ENCODE assay signal across 8 cellular contexts in genomic region chr10:61751599-61751998, GRCh38.
DNase-seq lines count a peak whose midpoint lies in the region; ATAC-seq and TF ChIP-seq lines count a peak whose summit lies in the region.

No MANE protein-coding gene starts in this region.

- H3K4me1 Mint-ChIP-seq in activated CD4-positive, alpha-beta memory T cell treated with anti-CD3 and anti-CD28 coated beads for 36 hours (ENCODE audit: low read depth), result peaks cover 24% of the 10 kb centered on the region
- peaks cover 63% of the 10 kb centered on the region for H3K4me1 Mint-ChIP-seq in osteocyte (ENCODE audit: unreplicated experiment)

- no peaks in the 10 kb centered on the region for H3K27me3 Mint-ChIP-seq in activated CD4-positive, alpha-beta memory T cell treated with anti-CD3 and anti-CD28 coated beads for 36 hours
- no peaks in the 10 kb centered on the region for H3K27me3 Mint-ChIP-seq in osteocyte (ENCODE audit: unreplicated experiment)

- POLR2A ChIA-PET in activated CD4-positive, alpha-beta memory T cell treated with anti-CD3 and anti-CD28 coated beads for 36 hours (lab: Charles Lee), result interaction anchor here (1.1 to 1.7 kb wide), 4 partner anchors 33 to 151 kb away, joined by 3 to 4 read pairs (median 4); no protein-coding TSS in a partner anchor

- CTCF ChIA-PET in activated CD4-positive, alpha-beta memory T cell treated with anti-CD3 and anti-CD28 coated beads for 36 hours (lab: Charles Lee), result interaction anchor here (0.6 to 4.3 kb wide), 33 partner anchors 10 to 611 kb away, joined by 3 to 46 read pairs (median 4); partner anchors contain the start of gene ARID5B

- intact Hi-C loops in activated CD4-positive, alpha-beta memory T cell treated with anti-CD3 and anti-CD28 coated beads for 36 hours (cut with micrococcal nuclease), result loop anchor here (1.0 to 10.0 kb wide), 8 partner anchors 34 to 937 kb away; no protein-coding TSS in a partner anchor

- peak overlapping the region; percentile 52 for H3K27ac Mint-ChIP-seq in activated CD4-positive, alpha-beta memory T cell treated with anti-CD3 and anti-CD28 coated beads for 36 hours
- peak overlapping the region; percentile 83 for H3K27ac Mint-ChIP-seq in osteocyte (ENCODE audit: unreplicated experiment)

- H3K36me3 Mint-ChIP-seq in activated CD4-positive, alpha-beta memory T cell treated with anti-CD3 and anti-CD28 coated beads for 36 hours, result no peaks in the 10 kb centered on the region
- H3K36me3 Mint-ChIP-seq in osteocyte (ENCODE audit: unreplicated experiment), result no peaks in the 10 kb centered on the region

- H3K4me3 Mint-ChIP-seq in activated CD4-positive, alpha-beta memory T cell treated with anti-CD3 and anti-CD28 coated beads for 36 hours, result no peak overlapping the region
- no peak overlapping the region for H3K4me3 Mint-ChIP-seq in osteocyte (ENCODE audit: unreplicated experiment)

- no peaks in the 10 kb centered on the region for H3K9me3 Mint-ChIP-seq in activated CD4-positive, alpha-beta memory T cell treated with anti-CD3 and anti-CD28 coated beads for 36 hours
- H3K9me3 Mint-ChIP-seq in osteocyte (ENCODE audit: unreplicated experiment), result no peaks in the 10 kb centered on the region

- no peak for DNase-seq in activated CD4-positive, alpha-beta memory T cell treated with anti-CD3 and anti-CD28 coated beads for 36 hours
- DNase-seq in osteocyte (ENCODE audit: extremely low spot score, unreplicated experiment) (no peak), SW 1271 (lab: John Stamatoyannopoulos, UW) (no peak), NCI-H1048 (lab: John Stamatoyannopoulos, UW) (no peak)

- ATAC-seq in GM18861 (IDR thresholded peaks at IDR 0.05; ENCODE audit: unreplicated experiment) (peak; percentile 2), HG02763 (IDR thresholded peaks at IDR 0.05; ENCODE audit: unreplicated experiment) (peak; percentile 6), GM19035 (IDR thresholded peaks at IDR 0.05; ENCODE audit: unreplicated experiment) (no peak)
- no peak for ATAC-seq in activated CD4-positive, CD25-positive, alpha-beta regulatory T cell treated with anti-CD3 and anti-CD28 coated beads, Interleukin-2, amount 50 U/mL, for 24 hours

- TF ChIP-seq CTCF in osteocyte (IDR thresholded peaks at IDR 0.05), result no peak

Comparison
In these comparisons a context has a peak if more than half of its experiments do, and no peak if none do; other contexts are left out.
1. ATAC-seq: peak in GM18861 (single experiment) and HG02763 (single experiment); none in GM19035 (single experiment) and activated CD4-positive, CD25-positive, alpha-beta regulatory T cell treated with anti-CD3 and anti-CD28 coated beads, Interleukin-2, amount 50 U/mL, for 24 hours (0 of 2).